Comparison of ENCODE assay signal across 12 cellular contexts in genomic region chr3:13265507-13265906, GRCh38.
A peak's percentile ranks its signal among the peaks of the same experiment; 100 is the strongest.
DNase-seq lines count a peak whose midpoint lies in the region; ATAC-seq and TF ChIP-seq lines count a peak whose summit lies in the region.
"Had no signal": no experiment of that assay in that cellular context is flagged by ENCODE, and none has a peak within 500 bp of the region (broad histone marks: within the 10 kb centered on the region; RNA-seq: fewer than 3 reads in every experiment).

No MANE protein-coding gene starts in this region.

- POLR2A ChIA-PET in WTC11 (lab: Charles Lee), result interaction anchor here (0.7 kb wide), 1 partner anchor 152 kb away, joined by 5 read pairs; no protein-coding TSS in a partner anchor

- peaks cover 29 to 92% (median 91%) of the 10 kb centered on the region in 10 experiments for H3K4me1 ChIP-seq in BLaER1 treated with 17β-estradiol and CSF1 and Interleukin-3, amounts not matched to agents 10 nM and 100 nM
- H3K4me1 ChIP-seq: Caco-2 had no signal

- peaks cover 24% of the 10 kb centered on the region for H3K4me1 Mint-ChIP-seq in WTC11
- peaks cover 35% of the 10 kb centered on the region for H3K4me1 Mint-ChIP-seq in endothelial cell (ENCODE audit: unreplicated experiment)
- H3K4me1 Mint-ChIP-seq in progenitor cell of endocrine pancreas (ENCODE audit: low read depth), result peaks cover 3% of the 10 kb centered on the region
- H3K4me1 Mint-ChIP-seq in activated T-helper 2 cell treated with anti-CD3 and anti-CD28 coated beads, Interferon-gamma antibody, Interleukin-2, Interleukin-4, amounts not matched to agents 10 μg/mL and 5 μg/mL and 100 μg/mL, durations not matched to agents 14 hours and 24 hours and 36 hours (ENCODE audit: low read depth), result peaks cover 4% of the 10 kb centered on the region
- peaks cover 8% of the 10 kb centered on the region for H3K4me1 Mint-ChIP-seq in T-helper 2 cell treated with Interferon-gamma antibody and Interleukin-4, amounts not matched to agents 5 μg/mL and 100 μg/mL, for 36 hours (ENCODE audit: low read depth)

- no peak overlapping the region for H3K9ac ChIP-seq in BLaER1 treated with 17β-estradiol and CSF1 and Interleukin-3, amounts not matched to agents 10 nM and 100 nM

- H3K4me2 ChIP-seq in BLaER1 treated with 17β-estradiol and CSF1 and Interleukin-3, amounts not matched to agents 10 nM and 100 nM, result peak overlapping the region in 9 of 11 experiments; percentile 60 to 84 (median 81); a peak in 17 of 22 replicates
- H3K4me2 ChIP-seq: GM23338 had no signal

- H3K4me3 ChIP-seq in BLaER1 treated with 17β-estradiol and CSF1 and Interleukin-3, amounts not matched to agents 10 nM and 100 nM, result no peak overlapping the region
- H3K4me3 ChIP-seq: GM23338 had no signal

- H3K27ac Mint-ChIP-seq in WTC11 (no peak overlapping the region), endothelial cell (ENCODE audit: unreplicated experiment) (peak overlapping the region; percentile 14), progenitor cell of endocrine pancreas (peak overlapping the region; percentile 59)
- H3K27ac Mint-ChIP-seq in activated T-helper 2 cell treated with anti-CD3 and anti-CD28 coated beads, Interferon-gamma antibody, Interleukin-2, Interleukin-4, amounts not matched to agents 10 μg/mL and 5 μg/mL and 100 μg/mL, durations not matched to agents 14 hours and 24 hours and 36 hours, result no peak overlapping the region
- H3K27ac Mint-ChIP-seq in T-helper 2 cell treated with Interferon-gamma antibody and Interleukin-4, amounts not matched to agents 5 μg/mL and 100 μg/mL, for 36 hours, result no peak overlapping the region
- H3K27ac Mint-ChIP-seq: B cell, GM23338 had no signal

- intact Hi-C loops in activated T-helper 2 cell treated with anti-CD3 and anti-CD28 coated beads, Interferon-gamma antibody, Interleukin-2, Interleukin-4, amounts not matched to agents 10 μg/mL and 5 μg/mL and 100 μg/mL, durations not matched to agents 14 hours and 24 hours and 36 hours (cut with micrococcal nuclease), result no loop called here

- H3K27me3 ChIP-seq in BLaER1 treated with 17β-estradiol and CSF1 and Interleukin-3, amounts not matched to agents 10 nM and 100 nM, result peaks cover 0 to 11% (median 0%) of the 10 kb centered on the region in 11 experiments; a peak in 2 of 22 replicates

- DNase-seq in WTC11 (ENCODE audit: low spot score) (no peak), endothelial cell (ENCODE audit: low spot score) (no peak), progenitor cell of endocrine pancreas (ENCODE audit: low spot score, unreplicated experiment) (no peak), NCI-H1436 (lab: John Stamatoyannopoulos, UW) (no peak)
- DNase-seq in activated T-helper 2 cell treated with anti-CD3 and anti-CD28 coated beads, Interferon-gamma antibody, Interleukin-2, Interleukin-4, amounts not matched to agents 10 μg/mL and 5 μg/mL and 100 μg/mL, durations not matched to agents 14 hours and 24 hours and 36 hours (ENCODE audit: low spot score), result no peak
- DNase-seq in T-helper 2 cell treated with Interferon-gamma antibody and Interleukin-4, amounts not matched to agents 5 μg/mL and 100 μg/mL, for 36 hours (ENCODE audit: low spot score), result no peak
- DNase-seq: Caco-2; CD8-positive, alpha-beta memory T cell; H9 had no signal

- peaks cover 13% of the 10 kb centered on the region; the same call in 1 of the 2 replicates for H3K9me3 Mint-ChIP-seq in WTC11
- no peaks in the 10 kb centered on the region for H3K9me3 Mint-ChIP-seq in endothelial cell (ENCODE audit: unreplicated experiment)
- H3K9me3 Mint-ChIP-seq in progenitor cell of endocrine pancreas (ENCODE audit: low read depth), result no peaks in the 10 kb centered on the region
- H3K9me3 Mint-ChIP-seq in activated T-helper 2 cell treated with anti-CD3 and anti-CD28 coated beads, Interferon-gamma antibody, Interleukin-2, Interleukin-4, amounts not matched to agents 10 μg/mL and 5 μg/mL and 100 μg/mL, durations not matched to agents 14 hours and 24 hours and 36 hours, result no peaks in the 10 kb centered on the region
- H3K9me3 Mint-ChIP-seq in T-helper 2 cell treated with Interferon-gamma antibody and Interleukin-4, amounts not matched to agents 5 μg/mL and 100 μg/mL, for 36 hours, result no peaks in the 10 kb centered on the region

- H3K36me3 Mint-ChIP-seq in WTC11 (peaks cover 8% of the 10 kb centered on the region), endothelial cell (ENCODE audit: low read depth, unreplicated experiment) (peaks cover 22% of the 10 kb centered on the region), progenitor cell of endocrine pancreas (ENCODE audit: insufficient read depth) (no peaks in the 10 kb centered on the region)
- no peaks in the 10 kb centered on the region for H3K36me3 Mint-ChIP-seq in activated T-helper 2 cell treated with anti-CD3 and anti-CD28 coated beads, Interferon-gamma antibody, Interleukin-2, Interleukin-4, amounts not matched to agents 10 μg/mL and 5 μg/mL and 100 μg/mL, durations not matched to agents 14 hours and 24 hours and 36 hours (ENCODE audit: low read depth)
- H3K36me3 Mint-ChIP-seq in T-helper 2 cell treated with Interferon-gamma antibody and Interleukin-4, amounts not matched to agents 5 μg/mL and 100 μg/mL, for 36 hours (ENCODE audit: low read depth), result no peaks in the 10 kb centered on the region
- H3K36me3 Mint-ChIP-seq: CD8-positive, alpha-beta memory T cell had no signal

- H3K4me3 Mint-ChIP-seq in WTC11 (no peak overlapping the region), endothelial cell (ENCODE audit: unreplicated experiment) (no peak overlapping the region), progenitor cell of endocrine pancreas (ENCODE audit: low read depth) (no peak overlapping the region)
- no peak overlapping the region for H3K4me3 Mint-ChIP-seq in activated T-helper 2 cell treated with anti-CD3 and anti-CD28 coated beads, Interferon-gamma antibody, Interleukin-2, Interleukin-4, amounts not matched to agents 10 μg/mL and 5 μg/mL and 100 μg/mL, durations not matched to agents 14 hours and 24 hours and 36 hours (ENCODE audit: low read depth)
- H3K4me3 Mint-ChIP-seq in T-helper 2 cell treated with Interferon-gamma antibody and Interleukin-4, amounts not matched to agents 5 μg/mL and 100 μg/mL, for 36 hours, result no peak overlapping the region
- H3K4me3 Mint-ChIP-seq: B cell; CD8-positive, alpha-beta memory T cell; GM23338; H9 had no signal

- CTCF ChIA-PET in WTC11 (lab: Charles Lee), result interaction anchor here (0.6 to 1.1 kb wide), 2 partner anchors 198 to 382 kb away, joined by 3 read pairs; no protein-coding TSS in a partner anchor

- no peak for ATAC-seq in WTC11
- ATAC-seq: GM23338 had no signal

- TF ChIP-seq CTCF in WTC11 (IDR thresholded peaks at IDR 0.05) (no peak), endothelial cell (IDR thresholded peaks at IDR 0.05; ENCODE audit: unreplicated experiment) (no peak), progenitor cell of endocrine pancreas (IDR thresholded peaks at IDR 0.05; ENCODE audit: unreplicated experiment) (no peak)

- H3K27ac ChIP-seq in BLaER1 treated with 17β-estradiol and CSF1 and Interleukin-3, amounts not matched to agents 10 nM and 100 nM, result peak overlapping the region in 1 of 11 experiments; percentile 59; a peak in 1 of 22 replicates

- peaks cover 0 to 21% (median 0%) of the 10 kb centered on the region in 11 experiments; a peak in 2 of 22 replicates for H4K20me1 ChIP-seq in BLaER1 treated with 17β-estradiol and CSF1 and Interleukin-3, amounts not matched to agents 10 nM and 100 nM

- H3K9me3 ChIP-seq in BLaER1 treated with 17β-estradiol and CSF1 and Interleukin-3, amounts not matched to agents 10 nM and 100 nM (replicated peaks in 1 of 11), result peaks cover 8 to 21% (median 13%) of the 10 kb centered on the region in 11 experiments
- H3K9me3 ChIP-seq: Caco-2 had no signal

- H3K27me3 Mint-ChIP-seq in WTC11 (ENCODE audit: low read depth) (no peaks in the 10 kb centered on the region), endothelial cell (ENCODE audit: unreplicated experiment) (peaks cover 18% of the 10 kb centered on the region), progenitor cell of endocrine pancreas (no peaks in the 10 kb centered on the region)
- H3K27me3 Mint-ChIP-seq in activated T-helper 2 cell treated with anti-CD3 and anti-CD28 coated beads, Interferon-gamma antibody, Interleukin-2, Interleukin-4, amounts not matched to agents 10 μg/mL and 5 μg/mL and 100 μg/mL, durations not matched to agents 14 hours and 24 hours and 36 hours (ENCODE audit: low read depth), result peaks cover 4% of the 10 kb centered on the region
- no peaks in the 10 kb centered on the region for H3K27me3 Mint-ChIP-seq in T-helper 2 cell treated with Interferon-gamma antibody and Interleukin-4, amounts not matched to agents 5 μg/mL and 100 μg/mL, for 36 hours (ENCODE audit: low read depth)

- no peaks in the 10 kb centered on the region for H3K36me3 ChIP-seq in BLaER1 treated with 17β-estradiol and CSF1 and Interleukin-3, amounts not matched to agents 10 nM and 100 nM

TF ChIP-seq in WTC11, 78 proteins besides CTCF, POLR2A, EP300 and RAD21:
- TF ChIP-seq GTF2I (CRISPR knock-in tag; conservative IDR thresholded peaks at IDR 0.05) (peak; percentile 79), ATF3 (CRISPR knock-in tag; conservative IDR thresholded peaks at IDR 0.05) (no peak)

Comparison
In these comparisons a context has a peak if more than half of its experiments do, and no peak if none do; other contexts are left out.
1. H3K27ac Mint-ChIP-seq: peak in endothelial cell (single experiment) and progenitor cell of endocrine pancreas (single experiment); none in WTC11 (single experiment), activated T-helper 2 cell treated with anti-CD3 and anti-CD28 coated beads, Interferon-gamma antibody, Interleukin-2, Interleukin-4, amounts not matched to agents 10 μg/mL and 5 μg/mL and 100 μg/mL, durations not matched to agents 14 hours and 24 hours and 36 hours (single experiment) and T-helper 2 cell treated with Interferon-gamma antibody and Interleukin-4, amounts not matched to agents 5 μg/mL and 100 μg/mL, for 36 hours (single experiment).